8 cellular contexts compared by ENCODE assay signal in the genomic region with DNA sequence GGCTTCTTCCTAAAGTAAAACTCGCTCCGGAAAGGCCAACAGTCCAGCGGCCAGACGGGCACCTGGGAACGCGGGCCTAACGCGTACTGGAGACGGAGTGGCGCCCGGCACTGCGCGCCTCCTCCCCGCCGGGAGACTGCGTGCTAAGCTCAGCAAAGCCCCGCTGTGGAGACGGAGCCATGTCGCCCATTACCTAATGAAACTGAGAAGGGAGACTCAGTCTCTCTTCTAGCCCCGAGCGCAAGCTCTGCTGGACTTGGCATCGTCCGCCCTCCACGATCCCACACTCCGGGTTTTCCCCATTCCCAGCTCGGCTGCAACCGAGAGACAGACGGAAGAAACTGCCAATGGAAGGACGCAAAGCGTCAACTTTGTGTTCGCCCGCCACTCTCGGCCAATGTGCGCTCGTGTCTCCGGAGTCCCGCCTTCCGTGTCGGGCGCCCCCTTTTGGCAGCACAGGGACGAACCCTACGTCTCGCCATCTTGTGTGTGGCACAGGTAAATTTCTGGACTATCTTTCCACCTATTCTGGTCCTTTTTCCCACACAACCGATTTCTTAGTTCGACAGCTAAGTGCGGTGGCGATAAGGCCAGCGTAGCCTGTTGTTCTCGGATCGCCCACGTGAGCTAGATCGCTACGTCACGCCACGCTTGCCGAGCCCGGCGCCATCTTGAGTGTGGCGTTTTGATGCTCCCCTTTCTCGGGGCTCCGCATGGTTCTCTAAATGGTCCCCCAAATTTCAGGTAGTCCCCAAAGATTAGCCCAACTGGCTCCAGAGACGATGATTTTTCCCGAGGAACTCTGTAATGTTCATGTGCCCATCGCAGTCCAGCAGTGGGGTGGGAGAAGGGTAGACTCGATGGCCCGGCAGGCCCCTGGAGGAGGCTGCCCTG. TPM values are rescaled to one million over a fixed set of nuclear protein-coding genes. Genes with fewer than 3 reads are reported as not detected.
DNase-seq lines count a peak whose midpoint lies in the region; ATAC-seq, FAIRE-seq and TF ChIP-seq lines count a peak whose summit lies in the region.

No MANE protein-coding gene starts in this region.

- H3K36me3 Mint-ChIP-seq in brain, result peaks cover 18% of the 10 kb centered on the region

- H3K4me1 Mint-ChIP-seq in brain, result peaks cover 26% of the 10 kb centered on the region

- peaks cover 6 to 20% (median 9%) of the 10 kb centered on the region in 5 experiments for H3K9me3 Mint-ChIP-seq in brain

- DNase-seq in 8988T, result peak; percentile 91
- peak; percentile 92 for DNase-seq in NCI-H2081 treated with DMSO at 0.1 percent for 48 hours (lab: John Stamatoyannopoulos, UW)
- DNase-seq in skeletal muscle cell (ENCODE audit: low read depth), result peak; percentile 95

- ATAC-seq in GM18517 (IDR thresholded peaks at IDR 0.05; ENCODE audit: unreplicated experiment), result peak; percentile 44
- ATAC-seq in HG03045 (IDR thresholded peaks at IDR 0.05; ENCODE audit: unreplicated experiment), result peak; percentile 42

- peak; percentile 71 to 92 for TF ChIP-seq CTCF in brain (conservative IDR thresholded peaks at IDR 0.05)

- FAIRE-seq in TTC549 (lab: Jason Lieb, UNC), result peak; percentile 83

- peak overlapping the region; percentile 87 for H3K4me3 ChIP-seq in iPS-11a (ENCODE audit: low read depth, low read length)
- H3K4me3 ChIP-seq in skeletal muscle cell (ENCODE audit: low read depth, low read length), result peak overlapping the region; percentile 64

- H3K27me3 Mint-ChIP-seq in brain, result peaks cover 8% of the 10 kb centered on the region

- peak overlapping the region; percentile 100 for H3K27ac Mint-ChIP-seq in brain

- peak overlapping the region; percentile 89 to 97 (median 92) for H3K4me3 Mint-ChIP-seq in brain

RNA-seq across cellular contexts. Expression of a gene that starts 1.3 kb away (rescaled TPM):
- 2,636 TPM for polyA plus RNA-seq in brain (ENCODE audit: insufficient read depth, low read depth, low replicate concordance)

Comparison
In these comparisons a context has a peak if more than half of its experiments do, and no peak if none do; other contexts are left out.
1. Peak in every context shown above with its lines: DNase-seq, ATAC-seq and H3K4me3 ChIP-seq.